26 cellular contexts compared by ENCODE assay signal in the genomic region with DNA sequence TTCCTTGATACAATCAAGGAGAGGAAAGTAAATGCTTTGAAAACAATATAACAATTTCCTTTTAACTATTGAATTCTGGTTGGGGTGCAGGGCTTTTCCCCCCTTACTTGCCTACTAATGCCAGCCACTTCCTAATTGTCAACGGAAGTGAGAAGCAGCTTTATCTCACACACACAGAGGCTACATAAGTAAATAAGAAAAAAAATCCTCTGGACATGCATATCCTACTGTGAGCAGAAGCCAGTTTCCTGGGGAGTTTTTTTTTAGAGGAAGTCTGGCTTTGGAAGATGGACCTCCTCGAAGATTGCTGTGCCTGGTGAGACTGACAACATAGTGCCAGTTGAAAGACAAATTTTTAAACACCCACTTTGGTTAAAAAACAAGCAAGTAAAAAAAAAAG.
"Had no signal": no experiment of that assay in that cellular context is flagged by ENCODE, and none has a peak within 500 bp of the region (broad histone marks: within the 10 kb centered on the region; RNA-seq: fewer than 3 reads in every experiment).

No MANE protein-coding gene starts in this region.

- DNase-seq: activated CD4-positive, alpha-beta memory T cell treated with anti-CD3 and anti-CD28 coated beads, Interleukin-2, amount 10 ng/mL, durations not matched to agents 7 days and 5 days; activated CD4-positive, alpha-beta T cell treated with anti-CD3 and anti-CD28 coated beads, Interleukin-2, amount 10 ng/mL, durations not matched to agents 24 days and 14 days; activated CD4-positive, CD25-positive, alpha-beta regulatory T cell treated with anti-CD3 and anti-CD28 coated beads, Interleukin-2, amount 50 U/mL, for 72 hours; activated CD8-positive, alpha-beta memory T cell treated with anti-CD3 and anti-CD28 coated beads, Interleukin-2, amount 50 U/mL, for 48 hours; activated gamma-delta T cell; activated naive CD4-positive, alpha-beta T cell treated with anti-CD3 and anti-CD28 coated beads, Interleukin-2, amount 10 ng/mL, durations not matched to agents 7 days and 5 days; activated naive CD8-positive, alpha-beta T cell treated with anti-CD3 and anti-CD28 coated beads, Interleukin-2, amount 10 ng/mL, durations not matched to agents 7 days and 5 days; activated T-cell treated with anti-CD3 and anti-CD28 coated beads, Interleukin-2, amount 50 U/mL, for 24 hours; cerebellar nuclear complex; cortex of kidney; endodermal cell; foreskin melanocyte; left lung; right lobe of liver; stimulated activated CD4-positive, alpha-beta T cell treated with anti-CD3 and anti-CD28 coated beads, Interleukin-2, amount 100 ng/mL, for 48 hours; stimulated activated naive CD8-positive, alpha-beta T cell treated with anti-CD3 and anti-CD28 coated beads, Interleukin-15, amount 100 ng/mL, for 72 hours; substantia nigra; T-helper 2 cell; thyroid gland; upper lobe of left lung had no signal

- H3K9me3 ChIP-seq: ascending aorta, esophagus muscularis mucosa, left lung, right lobe of liver, thyroid gland, upper lobe of left lung, vagina had no signal

- H3K4me3 ChIP-seq: ascending aorta, cardiac muscle cell, esophagus muscularis mucosa, left lung, lung, right lobe of liver, thyroid gland, upper lobe of left lung, vagina had no signal

- H3K27me3 ChIP-seq: ascending aorta, cardiac muscle cell, esophagus muscularis mucosa, left lung, right lobe of liver, thyroid gland, upper lobe of left lung, vagina had no signal

- H3K4me1 ChIP-seq: ascending aorta, left lung, right lobe of liver, thyroid gland had no signal

- H3K36me3 ChIP-seq: ascending aorta, cardiac muscle cell, esophagus muscularis mucosa, left lung, right lobe of liver, thyroid gland, upper lobe of left lung, vagina had no signal

- FAIRE-seq: islet of Langerhans had no signal

- H3K27ac ChIP-seq: ascending aorta, cardiac muscle cell, esophagus muscularis mucosa, left lung, right lobe of liver, thyroid gland, vagina had no signal

- ATAC-seq: left lung; right lobe of liver; stimulated activated naive CD8-positive, alpha-beta T cell treated with anti-CD3 and anti-CD28 coated beads, Interleukin-15, amount 100 ng/mL, for 72 hours had no signal
